In the genomic region with DNA sequence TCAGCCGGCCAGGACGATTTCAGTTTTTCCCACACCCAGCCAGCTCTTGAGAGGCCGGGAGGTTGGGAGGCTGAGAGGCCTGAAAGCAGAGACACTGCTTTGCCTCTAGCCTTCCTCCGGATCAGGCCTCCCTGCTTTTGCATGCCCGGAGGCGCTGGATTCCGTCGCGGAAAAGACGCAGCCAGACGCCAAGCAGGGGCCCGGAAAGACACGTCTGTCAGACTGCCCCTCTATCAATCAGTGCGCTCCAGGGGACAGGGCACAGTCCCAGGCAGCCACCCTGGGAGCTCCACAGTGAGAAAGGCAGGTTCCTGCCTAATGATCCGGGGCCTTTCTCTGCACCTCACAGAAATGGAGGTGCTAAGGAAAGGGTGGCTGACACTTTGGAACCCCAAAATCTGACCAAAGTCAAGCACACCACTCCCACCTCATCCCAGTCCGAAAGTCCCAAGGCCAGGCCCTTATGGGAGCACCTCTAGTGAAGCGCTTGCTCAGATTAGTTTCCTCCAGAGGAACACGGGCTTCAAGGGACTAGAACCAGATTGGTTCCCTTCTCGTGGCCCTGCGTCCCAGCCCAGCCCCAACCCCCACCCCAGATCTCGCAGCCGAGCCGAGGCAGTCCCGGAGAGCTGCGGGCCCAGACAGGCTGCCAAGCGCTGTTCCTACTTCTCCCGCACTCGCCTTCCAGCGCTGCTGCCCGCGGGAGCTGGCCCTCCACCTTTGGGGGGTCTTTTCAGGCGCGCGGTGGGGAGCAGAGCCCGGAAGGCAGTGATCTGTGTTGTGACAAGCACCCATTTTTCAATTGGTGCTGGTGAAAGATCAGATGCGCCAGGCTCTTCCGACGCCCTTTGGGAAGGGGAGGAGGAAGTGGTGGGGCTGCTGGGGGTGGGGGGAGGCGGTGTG, we compare ENCODE assay signal across 1 cellular context.
TF ChIP-seq lines count a peak whose summit lies in the region.

No MANE protein-coding gene starts in this region.

TF ChIP-seq in H1, 55 proteins besides CTCF, POLR2A, EP300 and RAD21:
- TF ChIP-seq TBP (IDR thresholded peaks at IDR 0.05; ENCODE audit: low read depth, low read length), result 0 out of 2 replicates have a peak, but pooled peaks have one; percentile 11
- TF ChIP-seq, protein P1, sequence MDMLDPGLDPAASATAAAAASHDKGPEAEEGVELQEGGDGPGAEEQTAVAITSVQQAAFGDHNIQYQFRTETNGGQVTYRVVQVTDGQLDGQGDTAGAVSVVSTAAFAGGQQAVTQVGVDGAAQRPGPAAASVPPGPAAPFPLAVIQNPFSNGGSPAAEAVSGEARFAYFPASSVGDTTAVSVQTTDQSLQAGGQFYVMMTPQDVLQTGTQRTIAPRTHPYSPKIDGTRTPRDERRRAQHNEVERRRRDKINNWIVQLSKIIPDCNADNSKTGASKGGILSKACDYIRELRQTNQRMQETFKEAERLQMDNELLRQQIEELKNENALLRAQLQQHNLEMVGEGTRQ (IDR thresholded peaks at IDR 0.05; ENCODE audit: low read length), result no peak
- TF ChIP-seq SUZ12 (IDR thresholded peaks at IDR 0.05; ENCODE audit: low read length), result peak; percentile 94
- TF ChIP-seq RBBP5 (IDR thresholded peaks at IDR 0.05; ENCODE audit: borderline replicate concordance, low read depth, low read length), result no peak
- TF ChIP-seq RNF2 (IDR thresholded peaks at IDR 0.05; ENCODE audit: borderline replicate concordance, low read depth, low read length, missing control alignments, poor library complexity, severe bottlenecking), result peak; percentile 89
- TF ChIP-seq EZH2 (IDR thresholded peaks at IDR 0.05; ENCODE audit: low read depth, low read length, severe bottlenecking), result peak; percentile 97
- TF ChIP-seq CBX8 (IDR thresholded peaks at IDR 0.05; ENCODE audit: borderline replicate concordance, low read depth, low read length), result 0 out of 2 replicates have a peak, but pooled peaks have one; percentile 34
